ENCODE assay signal across 10 cellular contexts in the genomic region with DNA sequence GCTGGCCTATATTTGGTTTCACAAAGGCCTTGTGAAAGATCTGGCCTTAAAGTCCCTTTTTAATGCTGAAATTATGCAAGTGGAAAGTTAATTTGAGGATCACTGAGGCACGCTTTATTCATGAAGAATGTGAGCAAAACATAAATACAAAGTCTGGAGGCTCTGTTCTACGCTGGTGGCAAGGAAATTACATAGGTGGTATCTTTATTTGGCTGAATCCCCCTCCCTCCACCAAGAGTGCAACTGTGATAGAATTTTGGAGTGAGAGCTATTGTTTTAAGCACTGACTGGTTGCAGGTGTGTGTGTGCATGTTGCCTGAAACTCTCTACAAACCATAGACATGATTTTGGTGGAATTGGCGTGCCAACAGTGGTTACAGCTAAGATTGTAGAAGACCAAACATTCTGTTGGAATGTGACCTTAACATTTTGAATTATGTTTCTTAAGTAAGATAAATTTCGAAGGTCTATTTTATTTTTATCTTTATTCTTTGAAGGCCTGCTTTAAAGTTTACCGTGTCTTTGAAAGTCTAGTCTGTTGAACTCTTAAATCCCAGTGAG.
DNase-seq lines count a peak whose midpoint lies in the region; ATAC-seq, FAIRE-seq and TF ChIP-seq lines count a peak whose summit lies in the region.
"Had no signal": no experiment of that assay in that cellular context is flagged by ENCODE, and none has a peak within 500 bp of the region (broad histone marks: within the 10 kb centered on the region; RNA-seq: fewer than 3 reads in every experiment).

No MANE protein-coding gene starts in this region.

- H2AFZ ChIP-seq in SK-N-SH (ENCODE audit: low read depth): no peak overlapping the region

- no peak for TF ChIP-seq EP300 in SK-N-SH (IDR thresholded peaks at IDR 0.05; ENCODE audit: borderline replicate concordance in 1 of 2, low read depth in 1 of 2, low read length in 1 of 2)

- 87% methylated on average over 5 of the region's 5 CpGs for WGBS in SK-N-SH (ENCODE audit: low lambda C conversion rate)

- FAIRE-seq in urothelium cell line (lab: Jason Lieb, UNC): no peak

- peaks cover 16% of the 10 kb centered on the region for H3K36me3 Mint-ChIP-seq in activated CD4-positive, alpha-beta memory T cell treated with anti-CD3 and anti-CD28 coated beads, Interleukin-2, amount 10 ng/mL, durations not matched to agents 7 days and 5 days (ENCODE audit: low read depth)
- peaks cover 22% of the 10 kb centered on the region for H3K36me3 Mint-ChIP-seq in stimulated activated effector memory CD8-positive, alpha-beta T cell treated with anti-CD3 and anti-CD28 coated beads, Interleukin-12 subunit alpha, Interleukin-12 subunit beta, amount 100 ng/mL, for 72 hours

- H3K9me3 ChIP-seq in SK-N-SH: no peaks in the 10 kb centered on the region
- no peaks in the 10 kb centered on the region for H3K9me3 ChIP-seq in iPS-18a (ENCODE audit: control insufficient read depth, low read depth, low read length)

- no peak for ATAC-seq in SK-N-SH treated with all-trans-retinoic acid at 6 μM for 48 hours
- ATAC-seq in stimulated activated effector memory CD8-positive, alpha-beta T cell treated with anti-CD3 and anti-CD28 coated beads, Interleukin-12 subunit alpha, Interleukin-12 subunit beta, amount 100 ng/mL, for 72 hours: no peak
- ATAC-seq in HG02763 (IDR thresholded peaks at IDR 0.05; ENCODE audit: unreplicated experiment): no peak
- no peak for ATAC-seq in HG02973 (IDR thresholded peaks at IDR 0.05; ENCODE audit: unreplicated experiment)

- no peaks in the 10 kb centered on the region for H3K9me3 Mint-ChIP-seq in activated CD4-positive, alpha-beta memory T cell treated with anti-CD3 and anti-CD28 coated beads, Interleukin-2, amount 10 ng/mL, durations not matched to agents 7 days and 5 days
- no peaks in the 10 kb centered on the region for H3K9me3 Mint-ChIP-seq in stimulated activated effector memory CD8-positive, alpha-beta T cell treated with anti-CD3 and anti-CD28 coated beads, Interleukin-12 subunit alpha, Interleukin-12 subunit beta, amount 100 ng/mL, for 72 hours

- H3K4me1 Mint-ChIP-seq in activated CD4-positive, alpha-beta memory T cell treated with anti-CD3 and anti-CD28 coated beads, Interleukin-2, amount 10 ng/mL, durations not matched to agents 7 days and 5 days: peaks cover 84% of the 10 kb centered on the region
- peaks cover 77% of the 10 kb centered on the region for H3K4me1 Mint-ChIP-seq in stimulated activated effector memory CD8-positive, alpha-beta T cell treated with anti-CD3 and anti-CD28 coated beads, Interleukin-12 subunit alpha, Interleukin-12 subunit beta, amount 100 ng/mL, for 72 hours

- DNase-seq in SK-N-SH (no peak), urothelium cell line (ENCODE audit: low spot score) (no peak)
- no peak for DNase-seq in activated CD4-positive, alpha-beta memory T cell treated with anti-CD3 and anti-CD28 coated beads, Interleukin-2, amount 10 ng/mL, durations not matched to agents 7 days and 5 days
- no peak for DNase-seq in stimulated activated effector memory CD8-positive, alpha-beta T cell treated with anti-CD3 and anti-CD28 coated beads, Interleukin-12 subunit alpha, Interleukin-12 subunit beta, amount 100 ng/mL, for 72 hours (ENCODE audit: low spot score in 2 of 2)

- no peak overlapping the region for H3K4me3 ChIP-seq in SK-N-SH (ENCODE audit: low read depth in 2 of 2, low read length in 1 of 2)
- H3K4me3 ChIP-seq in iPS-18a (ENCODE audit: low read length): peak overlapping the region; percentile 2

- no peaks in the 10 kb centered on the region for H3K27me3 Mint-ChIP-seq in activated CD4-positive, alpha-beta memory T cell treated with anti-CD3 and anti-CD28 coated beads, Interleukin-2, amount 10 ng/mL, durations not matched to agents 7 days and 5 days

- POLR2A ChIA-PET in SK-N-SH (lab: Yijun Ruan, JAX): interaction anchor here (1.0 kb wide), 1 partner anchor 10 kb away, joined by 3 read pairs; no protein-coding TSS in a partner anchor
- POLR2A ChIA-PET in activated CD4-positive, alpha-beta memory T cell treated with anti-CD3 and anti-CD28 coated beads, Interleukin-2, amount 10 ng/mL, durations not matched to agents 7 days and 5 days (lab: Charles Lee): interaction anchor here (0.6 to 15.2 kb wide), 7 partner anchors 10 to 523 kb away, joined by 3 to 570 read pairs (median 8); no protein-coding TSS in a partner anchor

- no peak for TF ChIP-seq CTCF in SK-N-SH (IDR thresholded peaks at IDR 0.05)

- H3K4me1 ChIP-seq in SK-N-SH (ENCODE audit: control insufficient read depth in 1 of 2, insufficient read depth in 2 of 2, low read depth in 1 of 2, low read length in 1 of 2) (peaks cover 41 to 59% of the 10 kb centered on the region in 2 experiments), iPS-18a (ENCODE audit: control insufficient read depth, low read depth, low read length) (peaks cover 55% of the 10 kb centered on the region)

- peaks cover 28% of the 10 kb centered on the region for H4K20me1 ChIP-seq in SK-N-SH (ENCODE audit: insufficient read depth)

- CTCF ChIA-PET in SK-N-SH (lab: Yijun Ruan, JAX): interaction anchor here (1.1 to 1.7 kb wide), 2 partner anchors 11 to 134 kb away, joined by 3 to 5 read pairs; no protein-coding TSS in a partner anchor
- CTCF ChIA-PET in activated CD4-positive, alpha-beta memory T cell treated with anti-CD3 and anti-CD28 coated beads, Interleukin-2, amount 10 ng/mL, durations not matched to agents 7 days and 5 days (lab: Charles Lee): interaction anchor here (0.6 to 7.5 kb wide), 7 partner anchors 10 to 962 kb away, joined by 3 to 76 read pairs (median 4); no protein-coding TSS in a partner anchor

- TF ChIP-seq RAD21 in SK-N-SH (IDR thresholded peaks at IDR 0.05; ENCODE audit: low read length): no peak

- H3F3A ChIP-seq in SK-N-SH (replicated peaks; ENCODE audit: insufficient read depth): peaks cover 36% of the 10 kb centered on the region

- H3K27me3 ChIP-seq in SK-N-SH (ENCODE audit: insufficient read depth) (no peaks in the 10 kb centered on the region), iPS-18a (ENCODE audit: control insufficient read depth, insufficient read depth, low read length) (no peaks in the 10 kb centered on the region)

- peak overlapping the region; percentile 72; the same call in 1 of the 2 replicates for H3K4me2 ChIP-seq in SK-N-SH

- H3K9ac ChIP-seq in SK-N-SH (peak overlapping the region; percentile 3; the same call in 1 of the 2 replicates), iPS-18a (ENCODE audit: low read length) (no peak overlapping the region)

- no peaks in the 10 kb centered on the region for H3K9me2 ChIP-seq in SK-N-SH

- peaks cover 98% of the 10 kb centered on the region for H3K79me2 ChIP-seq in SK-N-SH (ENCODE audit: insufficient read depth)

- peaks cover 5 to 11% of the 10 kb centered on the region in 2 experiments for H3K36me3 ChIP-seq in SK-N-SH (replicated peaks in 1 of 2; ENCODE audit: control insufficient read depth in 1 of 2, insufficient read depth in 2 of 2, low read length in 1 of 2)
- no peaks in the 10 kb centered on the region for H3K36me3 ChIP-seq in iPS-18a (ENCODE audit: control insufficient read depth, low read depth, low read length)

- peak overlapping the region; percentile 56 to 87 for H3K27ac ChIP-seq in SK-N-SH (ENCODE audit: low read depth in 2 of 2, low read length in 1 of 2)
- no peak overlapping the region for H3K27ac ChIP-seq in iPS-18a (ENCODE audit: low read length)
- H3K27ac ChIP-seq: 22Rv1, WERI-Rb-1 had no signal

- peak overlapping the region; percentile 95 for H3K27ac Mint-ChIP-seq in activated CD4-positive, alpha-beta memory T cell treated with anti-CD3 and anti-CD28 coated beads, Interleukin-2, amount 10 ng/mL, durations not matched to agents 7 days and 5 days
- peak overlapping the region; percentile 98 for H3K27ac Mint-ChIP-seq in stimulated activated effector memory CD8-positive, alpha-beta T cell treated with anti-CD3 and anti-CD28 coated beads, Interleukin-12 subunit alpha, Interleukin-12 subunit beta, amount 100 ng/mL, for 72 hours

- peak overlapping the region; percentile 76 for H3K4me3 Mint-ChIP-seq in activated CD4-positive, alpha-beta memory T cell treated with anti-CD3 and anti-CD28 coated beads, Interleukin-2, amount 10 ng/mL, durations not matched to agents 7 days and 5 days
- peak overlapping the region; percentile 75 for H3K4me3 Mint-ChIP-seq in stimulated activated effector memory CD8-positive, alpha-beta T cell treated with anti-CD3 and anti-CD28 coated beads, Interleukin-12 subunit alpha, Interleukin-12 subunit beta, amount 100 ng/mL, for 72 hours

TF ChIP-seq in SK-N-SH, 30 proteins besides CTCF, POLR2A, EP300 and RAD21:
- TF ChIP-seq, protein P1, sequence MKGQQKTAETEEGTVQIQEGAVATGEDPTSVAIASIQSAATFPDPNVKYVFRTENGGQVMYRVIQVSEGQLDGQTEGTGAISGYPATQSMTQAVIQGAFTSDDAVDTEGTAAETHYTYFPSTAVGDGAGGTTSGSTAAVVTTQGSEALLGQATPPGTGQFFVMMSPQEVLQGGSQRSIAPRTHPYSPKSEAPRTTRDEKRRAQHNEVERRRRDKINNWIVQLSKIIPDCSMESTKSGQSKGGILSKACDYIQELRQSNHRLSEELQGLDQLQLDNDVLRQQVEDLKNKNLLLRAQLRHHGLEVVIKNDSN (IDR thresholded peaks at IDR 0.05; ENCODE audit: borderline replicate concordance, low read depth): no peak
- TF ChIP-seq MXI1 (IDR thresholded peaks at IDR 0.05; ENCODE audit: low read depth, low read length): no peak
- no peak for TF ChIP-seq FOXJ3 (CRISPR knock-in tag; IDR thresholded peaks at IDR 0.05)
- TF ChIP-seq RFX5 (IDR thresholded peaks at IDR 0.05; ENCODE audit: low read length): no peak
- no peak for TF ChIP-seq ELF1 (IDR thresholded peaks at IDR 0.05)

TF ChIP-seq in SK-N-SH treated with all-trans-retinoic acid at 6 μM for 48 hours, 23 proteins besides CTCF, POLR2A, EP300 and RAD21:
- TF ChIP-seq ZFP30 (CRISPR knock-in tag; IDR thresholded peaks at IDR 0.05) (no peak), TOX (CRISPR knock-in tag; IDR thresholded peaks at IDR 0.05; ENCODE audit: borderline replicate concordance) (no peak), OSR1 (CRISPR knock-in tag; IDR thresholded peaks at IDR 0.05) (no peak), ISL1 (CRISPR knock-in tag; IDR thresholded peaks at IDR 0.05) (no peak), ZNF8 (CRISPR knock-in tag; IDR thresholded peaks at IDR 0.05) (no peak)
